Comparison of ENCODE assay signal across 27 cellular contexts in the genomic region with DNA sequence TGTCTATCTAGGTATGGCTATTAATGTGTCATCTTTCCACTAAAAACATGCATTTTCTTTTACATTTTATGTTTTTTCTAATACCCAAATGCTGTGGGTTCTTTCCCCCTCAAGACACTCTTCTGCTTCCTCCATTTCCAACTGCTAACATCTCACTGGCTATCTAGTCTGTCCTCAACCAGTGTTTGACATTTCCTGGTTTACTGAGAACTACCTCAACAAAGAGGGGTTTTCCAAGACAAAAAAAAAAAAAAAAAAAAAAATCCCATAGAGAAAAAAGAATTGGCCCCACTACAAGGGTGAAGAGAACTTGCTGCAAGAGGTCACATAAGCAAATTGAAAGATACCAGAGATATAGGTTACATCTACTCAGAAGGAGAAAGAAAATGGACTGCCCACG.
DNase-seq lines count a peak whose midpoint lies in the region; ATAC-seq and TF ChIP-seq lines count a peak whose summit lies in the region.
"Had no signal": no experiment of that assay in that cellular context is flagged by ENCODE, and none has a peak within 500 bp of the region (broad histone marks: within the 10 kb centered on the region; RNA-seq: fewer than 3 reads in every experiment).

No MANE protein-coding gene starts in this region.

- no peak for TF ChIP-seq EP300 in SK-N-SH (IDR thresholded peaks at IDR 0.05; ENCODE audit: borderline replicate concordance in 1 of 2, low read depth in 1 of 2, low read length in 1 of 2)
- no peak for TF ChIP-seq EP300 in esophagus muscularis mucosa (IDR thresholded peaks at IDR 0.05)

- no peak overlapping the region for H3K4me3 Mint-ChIP-seq in activated T-helper 2 cell treated with anti-CD3 and anti-CD28 coated beads, Interferon-gamma antibody, Interleukin-2, Interleukin-4, amounts not matched to agents 10 μg/mL and 5 μg/mL and 100 μg/mL, durations not matched to agents 14 hours and 24 hours and 36 hours (ENCODE audit: low read depth)
- H3K4me3 Mint-ChIP-seq: activated naive CD4-positive, alpha-beta T cell treated with anti-CD3 and anti-CD28 coated beads, Interleukin-2, amount 50 U/mL, for 24 hours; B cell; memory B cell; naive B cell; type B pancreatic cell had no signal

- H3K4me3 ChIP-seq in SK-N-SH (ENCODE audit: low read depth in 2 of 2, low read length in 1 of 2) (no peak overlapping the region), esophagus muscularis mucosa (no peak overlapping the region), skeletal muscle tissue (ENCODE audit: low read length in 3 of 3) (peak overlapping the region in 1 of 3 donors; percentile 26), left lung (no peak overlapping the region)
- H3K4me3 ChIP-seq: coronary artery, pancreas had no signal

- H3K4me1 ChIP-seq in SK-N-SH (ENCODE audit: control insufficient read depth in 1 of 2, insufficient read depth in 2 of 2, low read depth in 1 of 2, low read length in 1 of 2) = peaks cover 0 to 10% of the 10 kb centered on the region in 2 experiments; a peak in 2 of 4 replicates
- H3K4me1 ChIP-seq in esophagus muscularis mucosa = peaks cover 14 to 43% (median 30%) of the 10 kb centered on the region in 4 donors
- H3K4me1 ChIP-seq in skeletal muscle tissue (ENCODE audit: control insufficient read depth in 3 of 3, insufficient read depth in 3 of 3, low read length in 3 of 3) = peaks cover 4 to 14% (median 6%) of the 10 kb centered on the region in 3 donors
- peaks cover 0 to 8% of the 10 kb centered on the region in 2 donors for H3K4me1 ChIP-seq in left lung

- POLR2A ChIA-PET in SK-N-SH (lab: Yijun Ruan, JAX) = no interaction called here

- H3K27me3 ChIP-seq in SK-N-SH (ENCODE audit: insufficient read depth) = peaks cover 10% of the 10 kb centered on the region
- no peaks in the 10 kb centered on the region for H3K27me3 ChIP-seq in esophagus muscularis mucosa
- no peaks in the 10 kb centered on the region for H3K27me3 ChIP-seq in skeletal muscle tissue (ENCODE audit: control insufficient read depth in 3 of 3, insufficient read depth in 3 of 3, low read length in 3 of 3)
- no peaks in the 10 kb centered on the region for H3K27me3 ChIP-seq in left lung
- H3K27me3 ChIP-seq: pancreas had no signal

- WGBS in SK-N-SH (ENCODE audit: low lambda C conversion rate) = 0% methylated on average over 1 of the region's 1 CpG
- 55% methylated on average over 1 of the region's 1 CpG for WGBS in esophagus muscularis mucosa

- H3K4me1 Mint-ChIP-seq in activated T-helper 2 cell treated with anti-CD3 and anti-CD28 coated beads, Interferon-gamma antibody, Interleukin-2, Interleukin-4, amounts not matched to agents 10 μg/mL and 5 μg/mL and 100 μg/mL, durations not matched to agents 14 hours and 24 hours and 36 hours (ENCODE audit: low read depth) = no peaks in the 10 kb centered on the region
- H3K4me1 Mint-ChIP-seq: activated naive CD4-positive, alpha-beta T cell treated with anti-CD3 and anti-CD28 coated beads, Interleukin-2, amount 50 U/mL, for 24 hours; B cell; memory B cell had no signal

- H3K4me2 ChIP-seq in SK-N-SH = peak overlapping the region; percentile 5; the same call in 1 of the 2 replicates

- H3K36me3 Mint-ChIP-seq in activated T-helper 2 cell treated with anti-CD3 and anti-CD28 coated beads, Interferon-gamma antibody, Interleukin-2, Interleukin-4, amounts not matched to agents 10 μg/mL and 5 μg/mL and 100 μg/mL, durations not matched to agents 14 hours and 24 hours and 36 hours (ENCODE audit: low read depth) = no peaks in the 10 kb centered on the region
- H3K36me3 Mint-ChIP-seq: activated naive CD4-positive, alpha-beta T cell treated with anti-CD3 and anti-CD28 coated beads, Interleukin-2, amount 50 U/mL, for 24 hours; memory B cell; naive B cell; type B pancreatic cell had no signal

- no peak for ATAC-seq in SK-N-SH treated with all-trans-retinoic acid at 6 μM for 48 hours
- peak; percentile 65 for ATAC-seq in HG03457 (IDR thresholded peaks at IDR 0.05; ENCODE audit: unreplicated experiment)
- ATAC-seq in left lung = no peak
- ATAC-seq: HepG2; stimulated activated naive CD8-positive, alpha-beta T cell treated with anti-CD3 and anti-CD28 coated beads, Interleukin-15, Interleukin-2, amounts not matched to agents 100 U/mL and 50 U/mL, for 24 hours had no signal

- no peak for TF ChIP-seq CTCF in SK-N-SH (IDR thresholded peaks at IDR 0.05)
- TF ChIP-seq CTCF in esophagus muscularis mucosa (IDR thresholded peaks at IDR 0.05) = no peak
- TF ChIP-seq CTCF in left lung (IDR thresholded peaks at IDR 0.05) = no peak

- H3K27ac Mint-ChIP-seq in activated T-helper 2 cell treated with anti-CD3 and anti-CD28 coated beads, Interferon-gamma antibody, Interleukin-2, Interleukin-4, amounts not matched to agents 10 μg/mL and 5 μg/mL and 100 μg/mL, durations not matched to agents 14 hours and 24 hours and 36 hours = no peak overlapping the region
- H3K27ac Mint-ChIP-seq: activated naive CD4-positive, alpha-beta T cell treated with anti-CD3 and anti-CD28 coated beads, Interleukin-2, amount 50 U/mL, for 24 hours; B cell; HFFc6; memory B cell; naive B cell; type B pancreatic cell had no signal

- no peak overlapping the region for H2AFZ ChIP-seq in SK-N-SH (ENCODE audit: low read depth)

- H3K9me3 Mint-ChIP-seq in activated T-helper 2 cell treated with anti-CD3 and anti-CD28 coated beads, Interferon-gamma antibody, Interleukin-2, Interleukin-4, amounts not matched to agents 10 μg/mL and 5 μg/mL and 100 μg/mL, durations not matched to agents 14 hours and 24 hours and 36 hours = no peaks in the 10 kb centered on the region
- H3K9me3 Mint-ChIP-seq: activated naive CD4-positive, alpha-beta T cell treated with anti-CD3 and anti-CD28 coated beads, Interleukin-2, amount 50 U/mL, for 24 hours; HFFc6; memory B cell; naive B cell; type B pancreatic cell had no signal

- H3K9me2 ChIP-seq in SK-N-SH = no peaks in the 10 kb centered on the region; the same call in 1 of the 2 replicates

- H4K20me1 ChIP-seq in SK-N-SH (ENCODE audit: insufficient read depth) = no peaks in the 10 kb centered on the region

- intact Hi-C loops in esophagus muscularis mucosa (cut with DNase I) = no loop called here
- intact Hi-C loops in left lung (cut with DNase I) = no loop called here
- intact Hi-C loops in activated T-helper 2 cell treated with anti-CD3 and anti-CD28 coated beads, Interferon-gamma antibody, Interleukin-2, Interleukin-4, amounts not matched to agents 10 μg/mL and 5 μg/mL and 100 μg/mL, durations not matched to agents 14 hours and 24 hours and 36 hours (cut with micrococcal nuclease) = no loop called here

- H3K79me2 ChIP-seq in SK-N-SH (ENCODE audit: insufficient read depth) = no peaks in the 10 kb centered on the region

- CTCF ChIA-PET in SK-N-SH (lab: Yijun Ruan, JAX) = no interaction called here

- no peak overlapping the region for H3K27ac ChIP-seq in SK-N-SH (ENCODE audit: low read depth in 2 of 2, low read length in 1 of 2)
- peak overlapping the region in 3 of 4 donors; percentile 16 to 35 (median 19) for H3K27ac ChIP-seq in esophagus muscularis mucosa (replicated peaks in 1 of 4)
- peak overlapping the region; percentile 71 for H3K27ac ChIP-seq in skeletal muscle tissue (ENCODE audit: low read depth, low read length)
- peak overlapping the region in 1 of 2 donors; percentile 14 for H3K27ac ChIP-seq in left lung
- H3K27ac ChIP-seq: 22Rv1, pancreas had no signal

- H3K27me3 Mint-ChIP-seq in activated T-helper 2 cell treated with anti-CD3 and anti-CD28 coated beads, Interferon-gamma antibody, Interleukin-2, Interleukin-4, amounts not matched to agents 10 μg/mL and 5 μg/mL and 100 μg/mL, durations not matched to agents 14 hours and 24 hours and 36 hours (ENCODE audit: low read depth) = no peaks in the 10 kb centered on the region
- H3K27me3 Mint-ChIP-seq: activated naive CD4-positive, alpha-beta T cell treated with anti-CD3 and anti-CD28 coated beads, Interleukin-2, amount 50 U/mL, for 24 hours; B cell; naive B cell had no signal

- TF ChIP-seq POLR2A in esophagus muscularis mucosa (IDR thresholded peaks at IDR 0.05; ENCODE audit: low read depth) = no peak

- no peaks in the 10 kb centered on the region for H3K9me3 ChIP-seq in SK-N-SH
- H3K9me3 ChIP-seq in esophagus muscularis mucosa = no peaks in the 10 kb centered on the region
- H3K9me3 ChIP-seq in skeletal muscle tissue (ENCODE audit: control insufficient read depth in 3 of 3, low read length in 3 of 3) = no peaks in the 10 kb centered on the region
- no peaks in the 10 kb centered on the region for H3K9me3 ChIP-seq in left lung
- H3K9me3 ChIP-seq: pancreas had no signal

- H3F3A ChIP-seq in SK-N-SH (replicated peaks; ENCODE audit: insufficient read depth) = no peaks in the 10 kb centered on the region

- H3K36me3 ChIP-seq in SK-N-SH (replicated peaks in 1 of 2; ENCODE audit: control insufficient read depth in 1 of 2, insufficient read depth in 2 of 2, low read length in 1 of 2) (no peaks in the 10 kb centered on the region), esophagus muscularis mucosa (no peaks in the 10 kb centered on the region), skeletal muscle tissue (ENCODE audit: control insufficient read depth in 3 of 3, insufficient read depth in 3 of 3, low read length in 3 of 3) (no peaks in the 10 kb centered on the region), left lung (no peaks in the 10 kb centered on the region)
- H3K36me3 ChIP-seq: pancreas had no signal

- TF ChIP-seq RAD21 in SK-N-SH (IDR thresholded peaks at IDR 0.05; ENCODE audit: low read length) = no peak

- DNase-seq in SK-N-SH (no peak), esophagus muscularis mucosa (ENCODE audit: extremely low spot score) (no peak), left lung (no peak)
- no peak for DNase-seq in activated T-helper 2 cell treated with anti-CD3 and anti-CD28 coated beads, Interferon-gamma antibody, Interleukin-2, Interleukin-4, amounts not matched to agents 10 μg/mL and 5 μg/mL and 100 μg/mL, durations not matched to agents 14 hours and 24 hours and 36 hours (ENCODE audit: low spot score)
- no peak for DNase-seq in stimulated activated CD4-positive, alpha-beta T cell treated with anti-CD3 and anti-CD28 coated beads, Interleukin-12 subunit alpha, Interleukin-12 subunit beta, amount 100 ng/mL, for 4 hours
- DNase-seq: activated CD4-positive, alpha-beta T cell treated with anti-CD3 and anti-CD28 coated beads for 1 hour; COR-L47; DMS79 treated with DMSO at 0.1 percent for 48 hours; hypothalamus; islet precursor cell; naive B cell; NCI-H2107; NCI-H510A; NK-92 treated with Interleukin-12 subunit alpha and Interleukin-12 subunit beta, amount 100 ng/mL, for 24 hours; pancreas; stimulated activated naive CD8-positive, alpha-beta T cell treated with anti-CD3 and anti-CD28 coated beads, Interleukin-15, Interleukin-2, amounts not matched to agents 100 U/mL and 50 U/mL, for 24 hours had no signal

- H3K9ac ChIP-seq in SK-N-SH (no peak overlapping the region), skeletal muscle tissue (ENCODE audit: low read depth in 1 of 3, low read length in 3 of 3) (no peak overlapping the region)

TF ChIP-seq in SK-N-SH, 30 proteins besides CTCF, POLR2A, EP300 and RAD21 (continues in another document):
- no peak for TF ChIP-seq RCOR1 (IDR thresholded peaks at IDR 0.05; ENCODE audit: low read length)
- TF ChIP-seq FOXJ3 (CRISPR knock-in tag; IDR thresholded peaks at IDR 0.05) = no peak
- no peak for TF ChIP-seq MXI1 (IDR thresholded peaks at IDR 0.05; ENCODE audit: low read depth, low read length)

Comparison
In these comparisons a context has a peak if more than half of its experiments do, and no peak if none do; other contexts are left out.
1. H3K27ac ChIP-seq: peak in esophagus muscularis mucosa (3 of 4) and skeletal muscle tissue (single experiment); none in SK-N-SH (0 of 2).